8 cellular contexts compared by ENCODE assay signal in genomic region chr4:113978561-113979156, GRCh38. TPM values are rescaled to one million over a fixed set of nuclear protein-coding genes. Genes with fewer than 3 reads are reported as not detected.
DNase-seq lines count a peak whose midpoint lies in the region; ATAC-seq and TF ChIP-seq lines count a peak whose summit lies in the region.

No MANE protein-coding gene starts in this region.

- peaks cover 15% of the 10 kb centered on the region for H3K4me1 Mint-ChIP-seq in activated CD4-positive, alpha-beta memory T cell treated with anti-CD3 and anti-CD28 coated beads, Interleukin-2, amount 10 ng/mL, durations not matched to agents 7 days and 5 days

- ATAC-seq in heart left ventricle = peak; percentile 24 to 38 (median 26)

- POLR2A ChIA-PET in activated CD4-positive, alpha-beta memory T cell treated with anti-CD3 and anti-CD28 coated beads, Interleukin-2, amount 10 ng/mL, durations not matched to agents 7 days and 5 days (lab: Charles Lee) = no interaction called here

- H3K27me3 ChIP-seq in heart left ventricle = peaks cover 0 to 32% (median 0%) of the 10 kb centered on the region in 9 donors

- peak overlapping the region in 11 of 12 donors; percentile 29 to 84 (median 68) for H3K27ac ChIP-seq in heart left ventricle

- peaks cover 0 to 14% (median 8%) of the 10 kb centered on the region in 12 donors for H3K9me3 ChIP-seq in heart left ventricle

- H3K4me3 Mint-ChIP-seq in activated CD4-positive, alpha-beta memory T cell treated with anti-CD3 and anti-CD28 coated beads, Interleukin-2, amount 10 ng/mL, durations not matched to agents 7 days and 5 days = peak overlapping the region; percentile 59

- intact Hi-C loops in heart left ventricle (cut with DNase I) = no loop called here

- peak overlapping the region; percentile 31 to 80 (median 60) for H3K4me3 ChIP-seq in heart left ventricle

- in situ Hi-C loops in G401 (cut with HindIII; ENCODE audit: low sequenced_read_pairs) = no loop called here

- CTCF ChIA-PET in activated CD4-positive, alpha-beta memory T cell treated with anti-CD3 and anti-CD28 coated beads, Interleukin-2, amount 10 ng/mL, durations not matched to agents 7 days and 5 days (lab: Charles Lee) = interaction anchor here (0.5 kb wide), 1 partner anchor 161 kb away, joined by 3 read pairs; no protein-coding TSS in a partner anchor

- DNase-seq in G401 (ENCODE audit: low spot score) (peak; percentile 79), heart left ventricle (peak in 2 of 5 donors; percentile 19 to 46), retina (peak; percentile 60), SKM-1 (lab: John Stamatoyannopoulos, UW; ENCODE audit: unreplicated experiment) (no peak), NCI-H226 (no peak), HuH-7.5 (ENCODE audit: low spot score) (no peak), MV-4-11 (lab: John Stamatoyannopoulos, UW) (no peak)
- no peak for DNase-seq in activated CD4-positive, alpha-beta memory T cell treated with anti-CD3 and anti-CD28 coated beads, Interleukin-2, amount 10 ng/mL, durations not matched to agents 7 days and 5 days

- H3K36me3 Mint-ChIP-seq in activated CD4-positive, alpha-beta memory T cell treated with anti-CD3 and anti-CD28 coated beads, Interleukin-2, amount 10 ng/mL, durations not matched to agents 7 days and 5 days (ENCODE audit: low read depth) = no peaks in the 10 kb centered on the region

- no peaks in the 10 kb centered on the region for H3K9me3 Mint-ChIP-seq in activated CD4-positive, alpha-beta memory T cell treated with anti-CD3 and anti-CD28 coated beads, Interleukin-2, amount 10 ng/mL, durations not matched to agents 7 days and 5 days

- TF ChIP-seq CTCF in heart left ventricle (IDR thresholded peaks at IDR 0.05) = no peak

- WGBS in heart left ventricle, 4 donors = 40 to 63% (median 45%) methylated on average over 16 to 18 of the region's 18 CpGs

- TF ChIP-seq POLR2A in heart left ventricle (IDR thresholded peaks at IDR 0.05) = no peak

- H3K36me3 ChIP-seq in heart left ventricle = no peaks in the 10 kb centered on the region

- peaks cover 0 to 18% (median 0%) of the 10 kb centered on the region in 12 donors for H3K4me1 ChIP-seq in heart left ventricle

- H3K27me3 Mint-ChIP-seq in activated CD4-positive, alpha-beta memory T cell treated with anti-CD3 and anti-CD28 coated beads, Interleukin-2, amount 10 ng/mL, durations not matched to agents 7 days and 5 days = peaks cover 35% of the 10 kb centered on the region

- no peak overlapping the region for H3K27ac Mint-ChIP-seq in activated CD4-positive, alpha-beta memory T cell treated with anti-CD3 and anti-CD28 coated beads, Interleukin-2, amount 10 ng/mL, durations not matched to agents 7 days and 5 days

RNA-seq across cellular contexts. Expression of gene ARSJ, which starts 0.8 kb away (rescaled TPM):
- total RNA-seq in G401 (2014; rRNA removed; shearing (Covaris generic)) = not detected in 2 replicates
- total RNA-seq in activated CD4-positive, alpha-beta memory T cell treated with anti-CD3 and anti-CD28 coated beads, Interleukin-2, amount 10 ng/mL, durations not matched to agents 7 days and 5 days = not detected
- total RNA-seq in heart left ventricle = 1 to 10 TPM in 7 of 9 donors, under 1 TPM in 2; 0.69 to 7.0 (median 1.9) TPM
- polyA plus RNA-seq in heart left ventricle = under 1 TPM; 0.30 to 0.68 TPM

Comparison
In these comparisons a context has a peak if more than half of its experiments do, and no peak if none do; other contexts are left out.
1. DNase-seq: peak in G401 (single experiment) and retina (single experiment); none in activated CD4-positive, alpha-beta memory T cell treated with anti-CD3 and anti-CD28 coated beads, Interleukin-2, amount 10 ng/mL, durations not matched to agents 7 days and 5 days (single experiment), SKM-1 (single experiment), NCI-H226 (single experiment), HuH-7.5 (single experiment) and MV-4-11 (single experiment).